ENCODE assay signal across 8 cellular contexts in the genomic region with DNA sequence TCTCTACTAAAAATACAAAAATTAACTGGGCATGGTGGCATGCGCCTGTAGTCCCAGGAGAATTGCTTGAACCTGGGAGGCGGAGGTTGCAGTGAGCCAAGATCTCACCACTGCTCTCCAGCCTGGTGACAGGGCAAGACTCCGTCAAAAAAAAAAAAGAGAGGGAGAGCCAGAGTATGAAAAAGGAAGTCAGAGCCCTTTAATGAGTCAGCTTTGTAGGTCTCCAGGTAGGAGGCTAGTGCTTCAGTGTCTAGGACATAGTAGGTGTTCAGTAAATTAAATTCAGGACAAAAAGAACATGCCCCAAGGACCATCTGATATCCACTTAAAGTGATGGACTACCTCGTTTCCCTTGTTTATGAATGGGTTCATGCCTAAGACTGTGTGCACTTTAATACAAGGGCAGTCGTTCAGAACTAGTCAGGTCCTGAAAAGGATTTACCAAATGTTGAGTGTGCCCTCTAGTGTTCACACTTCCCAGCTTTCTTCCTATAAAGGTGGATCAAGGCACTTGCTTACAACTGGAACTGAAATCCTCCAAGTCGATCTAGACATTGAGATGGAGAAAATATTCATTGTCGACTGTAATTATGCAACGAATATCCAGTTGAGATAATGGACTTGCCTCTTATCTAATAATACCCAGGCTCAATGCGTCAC. TPM values are rescaled to one million over a fixed set of nuclear protein-coding genes. Genes with fewer than 3 reads are reported as not detected.
DNase-seq lines count a peak whose midpoint lies in the region; ATAC-seq, FAIRE-seq and TF ChIP-seq lines count a peak whose summit lies in the region.

No MANE protein-coding gene starts in this region.

- FAIRE-seq in A204.1 (lab: Jason Lieb, UNC) (peak; percentile 55), urothelium cell line (lab: Jason Lieb, UNC) (no peak)

- no peaks in the 10 kb centered on the region for H3K4me1 ChIP-seq in HEK293 (ENCODE audit: control insufficient read depth, insufficient read depth, low read length)

- H3K9me3 ChIP-seq in HEK293 (ENCODE audit: control insufficient read depth, insufficient read depth, low read depth, low read length), result no peaks in the 10 kb centered on the region

- H3K36me3 ChIP-seq in HEK293 (ENCODE audit: control insufficient read depth in 2 of 2, insufficient read depth in 1 of 2, low read length in 2 of 2), result no peaks in the 10 kb centered on the region; a peak in 1 of 3 replicates

- POLR2A ChIA-PET in HEK293 (lab: Yijun Ruan, JAX), result no interaction called here

- H3K27ac ChIP-seq in HEK293 (ENCODE audit: extremely low read depth, low read depth, low read length), result no peak overlapping the region

- no peak overlapping the region for H3K4me3 ChIP-seq in HEK293 (ENCODE audit: low read depth, low read length)
- no peak overlapping the region for H3K4me3 ChIP-seq in astrocyte of the cerebellum (ENCODE audit: low read depth, low read length)

- CTCF ChIA-PET in HEK293 (lab: Yijun Ruan, JAX), result interaction anchor here (0.5 to 3.2 kb wide), 22 partner anchors 10 to 1141 kb away, joined by 3 to 14 read pairs (median 3); no protein-coding TSS in a partner anchor

- intact Hi-C loops in left colon (cut with DNase I, micrococcal nuclease), result no loop called here

- in situ Hi-C loops in astrocyte of the cerebellum (cut with HindIII; ENCODE audit: low sequenced_read_pairs), result no loop called here

- peak; percentile 60 for ATAC-seq in left colon

- peak; percentile 30 for DNase-seq in GM04504 (ENCODE audit: low read depth)
- peak; percentile 71 for DNase-seq in NAMALWA (ENCODE audit: low spot score)
- peak; percentile 66 for DNase-seq in astrocyte of the cerebellum (ENCODE audit: low read depth)
- no peak for DNase-seq in left colon
- DNase-seq in urothelium cell line (ENCODE audit: low spot score), result peak; percentile 6
- no peak for DNase-seq in NCI-H2227 (lab: John Stamatoyannopoulos, UW; ENCODE audit: unreplicated experiment)

- TF ChIP-seq CTCF in HEK293 (tag by site-specific recombination; IDR thresholded peaks at IDR 0.05) (no peak), astrocyte of the cerebellum (IDR thresholded peaks at IDR 0.05; ENCODE audit: low read depth, low read length, missing control alignments) (peak; percentile 61)

TF ChIP-seq in HEK293, 187 proteins besides CTCF, POLR2A, EP300 and RAD21:
- TF ChIP-seq ZNF654 (tag by site-specific recombination; IDR thresholded peaks at IDR 0.05; ENCODE audit: low read depth) (peak; percentile 87), ZNF555 (tag by site-specific recombination; conservative IDR thresholded peaks at IDR 0.05) (no peak), ZNF664 (tag by site-specific recombination; IDR thresholded peaks at IDR 0.05) (0 out of 2 replicates have a peak, but pooled peaks have one; percentile 27)

RNA-seq across cellular contexts. Expression of a gene that starts 29.0 kb away (rescaled TPM):
- not detected for total RNA-seq in left colon

Comparison
In these comparisons a context has a peak if more than half of its experiments do, and no peak if none do; other contexts are left out.
1. DNase-seq: peak in GM04504 (single experiment), NAMALWA (single experiment), astrocyte of the cerebellum (single experiment) and urothelium cell line (single experiment); none in left colon (0 of 2) and NCI-H2227 (single experiment).